Comparison of ENCODE assay signal across 21 cellular contexts in genomic region chr1:219439376-219439775, GRCh38.
A peak's percentile ranks its signal among the peaks of the same experiment; 100 is the strongest.
DNase-seq lines count a peak whose midpoint lies in the region; ATAC-seq, FAIRE-seq and TF ChIP-seq lines count a peak whose summit lies in the region.
"Had no signal": no experiment of that assay in that cellular context is flagged by ENCODE, and none has a peak within 500 bp of the region (broad histone marks: within the 10 kb centered on the region; RNA-seq: fewer than 3 reads in every experiment).

No MANE protein-coding gene starts in this region.

- TF ChIP-seq RAD21 in A549 (conservative IDR thresholded peaks at IDR 0.05 in 1 of 2, IDR thresholded peaks at IDR 0.05 in 1 of 2): no peak

- DNase-seq in A549 (ENCODE audit: low read depth in 1 of 2, low spot score in 1 of 2) (no peak), NCI-H226 (peak; percentile 86), choroid plexus epithelial cell (ENCODE audit: low read depth) (peak; percentile 35), fibroblast of the aortic adventitia (ENCODE audit: low read depth) (peak; percentile 71), dedifferentiated amniotic fluid mesenchymal stem cell (ENCODE audit: extremely low spot score) (no peak), NCI-H2196 treated with DMSO at 0.1 percent for 48 hours (lab: John Stamatoyannopoulos, UW; ENCODE audit: unreplicated experiment) (no peak)
- DNase-seq: 8988T; BE2C; C1 segment of cervical spinal cord; CD4-positive, CD25-positive, alpha-beta regulatory T cell; CD8-positive, alpha-beta memory T cell; COR-L47; DMS153; DMS79; GDM1; H9 had no signal

- H3K4me1 ChIP-seq in A549: peaks cover 13% of the 10 kb centered on the region
- H3K4me1 ChIP-seq: BE2C had no signal

- FAIRE-seq in A549 (lab: Jason Lieb, UNC): no peak
- FAIRE-seq: GM12892, GM18507, H1 had no signal

- H3K9me3 ChIP-seq in A549: no peaks in the 10 kb centered on the region
- H3K9me3 ChIP-seq: BE2C had no signal

- no peak for TF ChIP-seq EP300 in A549 (IDR thresholded peaks at IDR 0.05)

- no peak for TF ChIP-seq POLR2A in A549 (IDR thresholded peaks at IDR 0.05; ENCODE audit: low read length)

- no peak overlapping the region for H3K4me2 ChIP-seq in A549

- ATAC-seq in A549 (no peak), GM21786 (IDR thresholded peaks at IDR 0.05; ENCODE audit: unreplicated experiment) (no peak), SK-N-SH treated with all-trans-retinoic acid at 6 μM for 48 hours (no peak)

- no peak overlapping the region for H3K27ac ChIP-seq in A549

- POLR2A ChIA-PET in A549 (lab: Yijun Ruan, JAX): no interaction called here

- TF ChIP-seq CTCF in A549 (IDR thresholded peaks at IDR 0.05) (no peak), choroid plexus epithelial cell (conservative IDR thresholded peaks at IDR 0.05; ENCODE audit: low read depth, low read length) (no peak), fibroblast of the aortic adventitia (IDR thresholded peaks at IDR 0.05; ENCODE audit: insufficient read depth, low read length) (no peak)

- CTCF ChIA-PET in A549 (lab: Yijun Ruan, JAX): no interaction called here

- WGBS in A549 (ENCODE audit: missing lambda C conversion rate): 64% methylated on average over 2 of the region's 2 CpGs

- H3K4me3 ChIP-seq in A549 (no peak overlapping the region), choroid plexus epithelial cell (ENCODE audit: low read depth, low read length) (no peak overlapping the region), fibroblast of the aortic adventitia (ENCODE audit: low read depth, low read length) (no peak overlapping the region)

TF ChIP-seq in A549, 52 proteins besides CTCF, POLR2A, EP300 and RAD21:
- TF ChIP-seq MAFK (IDR thresholded peaks at IDR 0.05; ENCODE audit: partially characterized antibody): peak; percentile 48
- TF ChIP-seq RFX5 (IDR thresholded peaks at IDR 0.05): no peak

TF ChIP-seq in SK-N-SH treated with all-trans-retinoic acid at 6 μM for 48 hours, 23 proteins besides CTCF, POLR2A, EP300 and RAD21:
- no peak for TF ChIP-seq ISL1 (CRISPR knock-in tag; IDR thresholded peaks at IDR 0.05)
- TF ChIP-seq ZNF70 (CRISPR knock-in tag; IDR thresholded peaks at IDR 0.05): no peak
- TF ChIP-seq POU6F1 (CRISPR knock-in tag; IDR thresholded peaks at IDR 0.05; ENCODE audit: borderline replicate concordance, low read depth): no peak
- no peak for TF ChIP-seq SNAI2 (CRISPR knock-in tag; IDR thresholded peaks at IDR 0.05)
- TF ChIP-seq ESRRG (CRISPR knock-in tag; IDR thresholded peaks at IDR 0.05): no peak
- no peak for TF ChIP-seq ZC3H10 (CRISPR knock-in tag; IDR thresholded peaks at IDR 0.05)
- no peak for TF ChIP-seq TOX (CRISPR knock-in tag; IDR thresholded peaks at IDR 0.05; ENCODE audit: borderline replicate concordance)
- TF ChIP-seq TCF4 (CRISPR knock-in tag; IDR thresholded peaks at IDR 0.05; ENCODE audit: borderline replicate concordance): no peak
- TF ChIP-seq CREB5 (CRISPR knock-in tag; IDR thresholded peaks at IDR 0.05; ENCODE audit: low read depth): no peak
- no peak for TF ChIP-seq ARNTL (CRISPR knock-in tag; IDR thresholded peaks at IDR 0.05; ENCODE audit: borderline replicate concordance, low read depth)
- TF ChIP-seq ZFP3 (CRISPR knock-in tag; IDR thresholded peaks at IDR 0.05): no peak
- no peak for TF ChIP-seq PATZ1 (CRISPR knock-in tag; IDR thresholded peaks at IDR 0.05; ENCODE audit: borderline replicate concordance)
- TF ChIP-seq ZNF8 (CRISPR knock-in tag; IDR thresholded peaks at IDR 0.05): no peak
- no peak for TF ChIP-seq RARB (CRISPR knock-in tag; IDR thresholded peaks at IDR 0.05)

Comparison
In these comparisons a context has a peak if more than half of its experiments do, and no peak if none do; other contexts are left out.
1. DNase-seq: peak in NCI-H226 (single experiment), choroid plexus epithelial cell (single experiment) and fibroblast of the aortic adventitia (single experiment); none in A549 (0 of 2), dedifferentiated amniotic fluid mesenchymal stem cell (single experiment) and NCI-H2196 treated with DMSO at 0.1 percent for 48 hours (single experiment).